In the genomic region with DNA sequence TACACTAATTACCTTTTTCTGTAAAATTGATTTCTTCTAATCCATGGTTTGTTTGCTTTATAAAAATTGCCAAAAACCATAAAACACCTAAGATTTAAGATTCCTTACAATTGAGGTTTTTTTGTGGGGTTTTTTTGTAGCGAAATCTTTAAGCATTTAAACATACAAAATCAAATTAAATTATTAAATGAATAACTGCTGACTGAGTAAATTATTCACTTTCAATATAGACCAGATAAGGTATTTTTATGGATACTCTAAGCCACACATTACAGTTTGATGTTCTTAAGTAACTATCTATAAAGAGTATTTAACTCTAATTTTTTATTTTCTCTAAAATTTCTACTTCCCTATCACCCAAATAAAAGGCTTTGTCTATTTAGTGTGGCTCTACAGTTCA, we compare ENCODE assay signal across 25 cellular contexts.
"Had no signal": no experiment of that assay in that cellular context is flagged by ENCODE, and none has a peak within 500 bp of the region (broad histone marks: within the 10 kb centered on the region; RNA-seq: fewer than 3 reads in every experiment).

No MANE protein-coding gene starts in this region.

- H3K79me2 ChIP-seq: parathyroid adenoma had no signal

- H3K27ac ChIP-seq: ovary, parathyroid adenoma, psoas muscle, stomach, thyroid gland, tibial nerve, upper lobe of left lung, vagina had no signal

- H3K9me3 ChIP-seq: ovary, psoas muscle, stomach, thoracic aorta, thyroid gland, tibial nerve, upper lobe of left lung, vagina had no signal

- DNase-seq: natural killer cell; occipital lobe; ovary; posterior cingulate gyrus; psoas muscle; right cardiac atrium; stimulated activated CD4-positive, alpha-beta T cell treated with anti-CD3 and anti-CD28 coated beads, Interleukin-15, amount 100 ng/mL, for 24 hours; stimulated activated CD4-positive, alpha-beta T cell treated with anti-CD3 and anti-CD28 coated beads, Interleukin-2, amount 100 ng/mL, for 24 hours; stimulated activated CD4-positive, alpha-beta T cell treated with anti-CD3 and anti-CD28 coated beads, Interleukin-2, amount 100 ng/mL, for 48 hours; stimulated activated CD4-positive, alpha-beta T cell treated with anti-CD3 and anti-CD28 coated beads, Interleukin-4, amount 100 ng/mL, for 24 hours; stimulated activated naive B cell treated with anti-CD40 and anti-IgM and Interleukin-4, amounts not matched to agents 10 μg/mL and 1 μg/mL and 100 μg/mL, for 72 hours; stimulated activated naive CD4-positive, alpha-beta T cell treated with Interleukin-2 at 50 U/mL for 16 hours; stomach; thyroid gland; trophoblast cell; upper lobe of left lung had no signal

- H3K4me2 ChIP-seq: neural progenitor cell had no signal

- H3K36me3 ChIP-seq: ovary, thoracic aorta, tibial nerve, vagina had no signal

- FAIRE-seq: urothelium cell line had no signal

- ATAC-seq: natural killer cell; psoas muscle; right cardiac atrium; sciatic nerve; stimulated activated effector memory CD8-positive, alpha-beta T cell treated with anti-CD3 and anti-CD28 coated beads, Interleukin-12 subunit alpha, Interleukin-12 subunit beta, amount 100 ng/mL, for 72 hours; stimulated activated naive B cell treated with anti-CD40 and anti-IgM and Interleukin-4, amounts not matched to agents 10 μg/mL and 1 μg/mL and 100 μg/mL, for 72 hours had no signal

- H3K27me3 ChIP-seq: neural progenitor cell, ovary, stomach, thyroid gland, tibial nerve, upper lobe of left lung, vagina had no signal

- H2AFZ ChIP-seq: neural progenitor cell, parathyroid adenoma had no signal

- H3K9ac ChIP-seq: neural progenitor cell, parathyroid adenoma had no signal

- H3K4me3 ChIP-seq: neural progenitor cell, ovary, psoas muscle, skin epidermis, stomach, thoracic aorta, thyroid gland, tibial nerve, upper lobe of left lung, vagina had no signal
